9 cellular contexts compared by ENCODE assay signal in genomic region chr9:128203842-128204551, GRCh38. TPM values are rescaled to one million over a fixed set of nuclear protein-coding genes. Genes with fewer than 3 reads are reported as not detected.
A peak's percentile ranks its signal among the peaks of the same experiment; 100 is the strongest.
DNase-seq lines count a peak whose midpoint lies in the region; ATAC-seq and TF ChIP-seq lines count a peak whose summit lies in the region.
"Had no signal": no experiment of that assay in that cellular context is flagged by ENCODE, and none has a peak within 500 bp of the region (broad histone marks: within the 10 kb centered on the region; RNA-seq: fewer than 3 reads in every experiment).

No MANE protein-coding gene starts in this region.

- no peaks in the 10 kb centered on the region for H3K9me3 ChIP-seq in WERI-Rb-1 (ENCODE audit: severe bottlenecking)

- no peaks in the 10 kb centered on the region for H3K9me3 Mint-ChIP-seq in osteocyte (ENCODE audit: unreplicated experiment)

- ATAC-seq in foreskin keratinocyte: peak; percentile 42
- ATAC-seq in GM21390 (IDR thresholded peaks at IDR 0.05; ENCODE audit: unreplicated experiment): no peak

- H3K4me1 Mint-ChIP-seq in osteocyte (ENCODE audit: unreplicated experiment): peaks cover 36% of the 10 kb centered on the region

- TF ChIP-seq CTCF in NB4 (IDR thresholded peaks at IDR 0.05; ENCODE audit: low read depth, low read length) (no peak), WERI-Rb-1 (IDR thresholded peaks at IDR 0.05; ENCODE audit: low read depth, low read length) (0 out of 2 replicates have a peak, but pooled peaks have one; percentile 14), foreskin keratinocyte (conservative IDR thresholded peaks at IDR 0.05) (no peak), osteocyte (IDR thresholded peaks at IDR 0.05) (no peak)

- H3K4me1 ChIP-seq in foreskin keratinocyte: no peaks in the 10 kb centered on the region

- H3K27ac Mint-ChIP-seq in osteocyte (ENCODE audit: unreplicated experiment): peak overlapping the region; percentile 71

- DNase-seq in SIG-M5 treated with dmso at 0.1 percent for 504 hours (lab: John Stamatoyannopoulos, UW; ENCODE audit: unreplicated experiment): peak; percentile 49
- DNase-seq in SIG-M5 (lab: John Stamatoyannopoulos, UW): no peak
- peak; percentile 83 for DNase-seq in NB4 (ENCODE audit: low read depth)
- DNase-seq in WERI-Rb-1: peak; percentile 97
- DNase-seq in foreskin keratinocyte: no peak
- no peak for DNase-seq in osteocyte (ENCODE audit: extremely low spot score, unreplicated experiment)
- no peak for DNase-seq in amniotic stem cell (lab: John Stamatoyannopoulos, UW)

- H3K27ac ChIP-seq in WERI-Rb-1: peak overlapping the region; percentile 98
- no peak overlapping the region for H3K27ac ChIP-seq in foreskin keratinocyte
- H3K27ac ChIP-seq: C4-2B had no signal

- H3K36me3 ChIP-seq in WERI-Rb-1: peaks cover 41% of the 10 kb centered on the region

- H3K4me3 Mint-ChIP-seq in osteocyte (ENCODE audit: unreplicated experiment): peak overlapping the region; percentile 77

- no peaks in the 10 kb centered on the region for H3K36me3 Mint-ChIP-seq in osteocyte (ENCODE audit: unreplicated experiment)

- TF ChIP-seq POLR2A in NB4 (IDR thresholded peaks at IDR 0.05; ENCODE audit: extremely low read depth, insufficient read length): no peak

- H3K27me3 ChIP-seq in WERI-Rb-1 (ENCODE audit: insufficient read depth, low read depth, severe bottlenecking): no peaks in the 10 kb centered on the region
- peaks cover 19% of the 10 kb centered on the region for H3K27me3 ChIP-seq in foreskin keratinocyte

- H3K27me3 Mint-ChIP-seq in osteocyte (ENCODE audit: unreplicated experiment): no peaks in the 10 kb centered on the region

- H3K4me3 ChIP-seq in NB4 (ENCODE audit: low read depth, low read length) (peak overlapping the region; percentile 28), WERI-Rb-1 (ENCODE audit: low read depth, low read length) (peak overlapping the region; percentile 88)

RNA-seq across cellular contexts. Expression of gene DNM1, which starts 0.8 kb away (rescaled TPM):
- total RNA-seq in foreskin keratinocyte (0.74 and 1.4 TPM in 2 replicates), osteocyte (40.2 and 45.4 TPM in 2 replicates)
- 0.68 and 1.3 TPM in 2 replicates for polyA plus RNA-seq in foreskin keratinocyte

RNA-seq across cellular contexts. Expression of gene CIZ1, which starts 12.6 kb away (rescaled TPM):
- 60.9 and 61.3 TPM in 2 replicates for total RNA-seq in foreskin keratinocyte
- polyA plus RNA-seq in foreskin keratinocyte: 68.8 and 69.5 TPM in 2 replicates
- total RNA-seq in osteocyte: 147 and 170 TPM in 2 replicates

RNA-seq across cellular contexts. Expression of gene BBLN, which starts 43.9 kb away (rescaled TPM):
- total RNA-seq in foreskin keratinocyte (37.4 and 55.6 TPM in 2 replicates), osteocyte (93.3 and 93.9 TPM in 2 replicates)
- 52.7 and 83.9 TPM in 2 replicates for polyA plus RNA-seq in foreskin keratinocyte

RNA-seq across cellular contexts. Expression of gene LCN2, which starts 54.7 kb away (rescaled TPM):
- total RNA-seq in foreskin keratinocyte (0.63 and 2.6 TPM in 2 replicates), osteocyte (not detected in 2 replicates)
- 0.48 and 4.0 TPM in 2 replicates for polyA plus RNA-seq in foreskin keratinocyte

Comparison
In these comparisons a context has a peak if more than half of its experiments do, and no peak if none do; other contexts are left out.
1. DNase-seq: peak in SIG-M5 treated with dmso at 0.1 percent for 504 hours (single experiment), NB4 (single experiment) and WERI-Rb-1 (single experiment); none in SIG-M5 (single experiment), foreskin keratinocyte (0 of 2), osteocyte (single experiment) and amniotic stem cell (single experiment).
2. RNA of gene DNM1, which starts 0.8 kb away (total RNA-seq): 40.2 to 45.4 TPM in osteocyte; 0.74 to 1.4 TPM in foreskin keratinocyte; every median in the first group is over 10 times any median in the second.